ENCODE assay signal across 8 cellular contexts in genomic region chr7:131507592-131508331, GRCh38. TPM values are rescaled to one million over a fixed set of nuclear protein-coding genes. Genes with fewer than 3 reads are reported as not detected.
DNase-seq lines count a peak whose midpoint lies in the region; ATAC-seq, FAIRE-seq and TF ChIP-seq lines count a peak whose summit lies in the region.

No MANE protein-coding gene starts in this region.

- H3K79me2 ChIP-seq in H1 (ENCODE audit: control insufficient read depth in 1 of 2, insufficient read depth in 2 of 2, low read length in 2 of 2), result peaks cover 0 to 58% of the 10 kb centered on the region in 2 experiments; a peak in 3 of 4 replicates

- no peak overlapping the region for H2BK12ac ChIP-seq in H1 (ENCODE audit: low read depth, low read length)

- no peak overlapping the region for H2BK5ac ChIP-seq in H1 (ENCODE audit: low read depth, low read length)

- no peak overlapping the region for H4K5ac ChIP-seq in H1 (ENCODE audit: insufficient read length, low read depth, low read length)

- H3K14ac ChIP-seq in H1 (ENCODE audit: insufficient read length), result no peak overlapping the region

- no peak overlapping the region for H3K18ac ChIP-seq in H1 (ENCODE audit: extremely low read depth, low read length)

- DNase-seq in Ammon's horn (ENCODE audit: low spot score), result peak; percentile 88
- DNase-seq in HK-2 (ENCODE audit: unreplicated experiment), result peak; percentile 79
- DNase-seq in NOMO-1 treated with DMSO at 0.1 percent for 48 hours (lab: John Stamatoyannopoulos, UW; ENCODE audit: unreplicated experiment), result peak; percentile 25
- peak; percentile 36 to 50 for DNase-seq in activated CD8-positive, alpha-beta memory T cell treated with anti-CD3 and anti-CD28 coated beads for 4 hours (ENCODE audit: low read depth in 2 of 2)
- DNase-seq in H1 (ENCODE audit: low read depth in 1 of 2, low spot score in 2 of 2), result peak in 1 of 2 experiments; percentile 76
- DNase-seq in midbrain (lab: John Stamatoyannopoulos, UW), result peak; percentile 83
- peak; percentile 73 to 76 for DNase-seq in stimulated activated CD8-positive, alpha-beta memory T cell treated with anti-CD3 and anti-CD28 coated beads, Interleukin-2, amount 100 ng/mL, for 48 hours (ENCODE audit: low read depth in 2 of 2)

- CTCF ChIA-PET in H1 (lab: Charles Lee; ENCODE audit: partially characterized antibody), result interaction anchor here (0.6 to 7.6 kb wide), 25 partner anchors 10 to 624 kb away, joined by 3 to 73 read pairs (median 4); no protein-coding TSS in a partner anchor

- peak; percentile 67 for ATAC-seq in GM19023 (IDR thresholded peaks at IDR 0.05; ENCODE audit: unreplicated experiment)

- no peak overlapping the region for H3K4me2 ChIP-seq in H1 (ENCODE audit: insufficient read depth in 1 of 2, low read depth in 2 of 2, low read length in 2 of 2)

- no peak for TF ChIP-seq EP300 in H1 (IDR thresholded peaks at IDR 0.05; ENCODE audit: borderline replicate concordance in 1 of 2, low read depth in 2 of 2, low read length in 2 of 2)

- peaks cover 8% of the 10 kb centered on the region for H3K79me1 ChIP-seq in H1 (ENCODE audit: low read depth, low read length)

- POLR2A ChIA-PET in H1 (lab: Charles Lee; ENCODE audit: partially characterized antibody), result interaction anchor here (0.8 to 1.9 kb wide), 2 partner anchors 15 to 39 kb away, joined by 4 to 5 read pairs; no protein-coding TSS in a partner anchor

- peaks cover 0 to 7% (median 3%) of the 10 kb centered on the region in 4 experiments; a peak in 4 of 7 replicates for H3K4me1 ChIP-seq in H1 (replicated peaks in 1 of 4; ENCODE audit: control insufficient read depth in 3 of 4, insufficient read depth in 4 of 4, low read length in 3 of 4)

- H3K23ac ChIP-seq in H1 (ENCODE audit: insufficient read length), result no peak overlapping the region

- no peak overlapping the region for H2AFZ ChIP-seq in H1 (ENCODE audit: low read length)

- peaks cover 45 to 47% of the 10 kb centered on the region in 2 experiments for H4K20me1 ChIP-seq in H1 (replicated peaks in 1 of 2; ENCODE audit: control insufficient read depth in 1 of 2, insufficient read depth in 2 of 2, low read length in 2 of 2)

- peak; percentile 56 to 59 for TF ChIP-seq RAD21 in H1 (IDR thresholded peaks at IDR 0.05 in 1 of 2, conservative IDR thresholded peaks at IDR 0.05 in 1 of 2; ENCODE audit: low read depth in 2 of 2, low read length in 2 of 2)

- no peak overlapping the region for H2BK120ac ChIP-seq in H1 (replicated peaks; ENCODE audit: low read depth, low read length)

- no peak overlapping the region for H2BK20ac ChIP-seq in H1 (ENCODE audit: low read length)

- no peak overlapping the region for H3K4me3 ChIP-seq in H1 (ENCODE audit: extremely low read depth in 1 of 4, insufficient read depth in 2 of 4, low read depth in 3 of 4, low read length in 4 of 4)

- H3K23me2 ChIP-seq in H1 (ENCODE audit: low read depth, low read length), result no peaks in the 10 kb centered on the region

- no peak overlapping the region for H3K4ac ChIP-seq in H1 (replicated peaks; ENCODE audit: insufficient read length, low read depth, low read length)

- no peak overlapping the region for H2AK5ac ChIP-seq in H1 (ENCODE audit: low read depth, low read length)

- H3K9me3 ChIP-seq in H1 (ENCODE audit: insufficient read depth in 2 of 2, low read depth in 1 of 2, low read length in 1 of 2), result no peaks in the 10 kb centered on the region

- 90% methylated on average over 14 of the region's 14 CpGs; no CpG with 5 or more reads in 1 of the 2 experiments for WGBS in H1 (ENCODE audit: extremely low coverage in 1 of 2, insufficient coverage in 1 of 2, insufficient read length in 1 of 2, insufficient replicate concordance in 2 of 2, low coverage in 1 of 2, low lambda C conversion rate in 2 of 2, missing lambda C conversion rate in 1 of 2), 2 experiments

- FAIRE-seq in H1 (lab: Jason Lieb, UNC), result no peak

- H3K27ac ChIP-seq in H1 (ENCODE audit: low read depth, low read length), result peak overlapping the region; percentile 50; the same call in 1 of the 2 replicates

- H3K9ac ChIP-seq in H1 (replicated peaks in 1 of 4; ENCODE audit: extremely low read depth in 1 of 4, low read depth in 3 of 4, low read length in 3 of 4), result no peak overlapping the region

- peak; percentile 50 to 61 (median 60); a peak in 3 of 4 replicates for TF ChIP-seq CTCF in H1 (IDR thresholded peaks at IDR 0.05; ENCODE audit: control extremely low read depth in 1 of 3, insufficient read depth in 1 of 3, low read depth in 1 of 3, low read length in 3 of 3)

- H3K56ac ChIP-seq in H1 (replicated peaks; ENCODE audit: insufficient read length, low read depth, low read length), result no peak overlapping the region

- H2BK15ac ChIP-seq in H1 (ENCODE audit: low read length), result no peak overlapping the region

- no peaks in the 10 kb centered on the region for H3K27me3 ChIP-seq in H1 (replicated peaks in 1 of 4; ENCODE audit: control insufficient read depth in 3 of 4, extremely low read depth in 1 of 4, insufficient read depth in 3 of 4, low read length in 3 of 4)

- H4K8ac ChIP-seq in H1 (ENCODE audit: extremely low read depth, insufficient read depth, low read length), result 0 out of 2 replicates have a peak overlapping the region, but pooled peaks have one; percentile 51

- peak; percentile 13 to 38; a peak in 2 of 3 replicates for TF ChIP-seq POLR2A in H1 (IDR thresholded peaks at IDR 0.05; ENCODE audit: control extremely low read depth in 1 of 2, low read depth in 2 of 2, low read length in 2 of 2)

- peaks cover 73 to 95% (median 83%) of the 10 kb centered on the region in 4 experiments for H3K36me3 ChIP-seq in H1 (ENCODE audit: control insufficient read depth in 2 of 4, insufficient read depth in 4 of 4, low read length in 3 of 4)

- no peak overlapping the region for H4K91ac ChIP-seq in H1 (replicated peaks; ENCODE audit: insufficient read length, low read length)

TF ChIP-seq in H1, 55 proteins besides CTCF, POLR2A, EP300 and RAD21:
- TF ChIP-seq POLR2AphosphoS5 (IDR thresholded peaks at IDR 0.05; ENCODE audit: low read depth, low read length), result peak; percentile 60; the same call in 1 of the 2 replicates
- no peak for TF ChIP-seq CREB1 (IDR thresholded peaks at IDR 0.05)
- TF ChIP-seq MAFK (IDR thresholded peaks at IDR 0.05; ENCODE audit: low read depth, low read length), result peak; percentile 45; the same call in 1 of the 2 replicates

RNA-seq across cellular contexts. Expression of gene PODXL, which starts 48.7 kb away (rescaled TPM):
- total RNA-seq in H1 (2021; fragmentation: NEBNext Ultra II Directional; extraction: Animal tissue kit (Norgen Biotek cat#: 25700)), result 925 and 945 TPM in 2 replicates
- polyA plus RNA-seq in H1 (2011; rRNA removed), result 638 and 872 TPM in 2 replicates
- 613 TPM for polyA plus RNA-seq in H1 (2011; cell fraction: cytosol; rRNA removed)
- polyA plus RNA-seq in H1 (2011; cell fraction: nucleus; rRNA removed), result 1,168 TPM
- 630 to 776 TPM (median 695 TPM) in 4 replicates for polyA plus RNA-seq in H1 (2012, experiment 1 of 2)
- 245 TPM for polyA plus RNA-seq in H1 (2012, experiment 2 of 2)
- polyA plus RNA-seq in H1 (2013, experiment 1 of 2), result 1,216 TPM
- polyA plus RNA-seq in H1 (2013, experiment 2 of 2), result 1,270 TPM
- polyA minus RNA-seq in H1 (2011; rRNA and poly(A)+ RNA removed), result 937 and 993 TPM in 2 replicates
- polyA minus RNA-seq in H1 (2011; cell fraction: cytosol; rRNA and poly(A)+ RNA removed), result 707 TPM
- polyA minus RNA-seq in H1 (2011; cell fraction: nucleus; rRNA and poly(A)+ RNA removed), result 436 TPM
